In the genomic region with DNA sequence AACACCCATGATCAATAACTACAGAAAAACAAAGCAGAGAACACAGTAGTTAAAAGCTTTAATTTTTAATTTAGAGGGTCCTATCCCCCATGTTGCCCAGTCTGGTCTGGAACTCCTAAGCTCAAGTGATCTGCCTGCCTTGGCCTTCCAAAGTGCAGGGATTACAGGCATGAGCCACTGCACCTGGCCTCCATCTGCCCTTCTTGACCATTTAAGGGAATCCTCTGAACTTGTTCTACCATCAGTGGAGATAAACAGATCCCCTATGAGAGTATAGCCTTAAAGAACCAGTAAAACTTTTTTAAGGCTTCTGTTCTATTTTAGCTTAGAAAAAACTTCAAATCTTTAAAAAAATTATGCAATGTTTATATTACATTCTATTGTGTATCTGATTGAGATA, we compare ENCODE assay signal across 1 cellular context.
TF ChIP-seq lines count a peak whose summit lies in the region.

No MANE protein-coding gene starts in this region.

TF ChIP-seq in HepG2, 621 proteins besides CTCF, POLR2A, EP300 and RAD21 (continued from another document):
- TF ChIP-seq, protein P1, sequence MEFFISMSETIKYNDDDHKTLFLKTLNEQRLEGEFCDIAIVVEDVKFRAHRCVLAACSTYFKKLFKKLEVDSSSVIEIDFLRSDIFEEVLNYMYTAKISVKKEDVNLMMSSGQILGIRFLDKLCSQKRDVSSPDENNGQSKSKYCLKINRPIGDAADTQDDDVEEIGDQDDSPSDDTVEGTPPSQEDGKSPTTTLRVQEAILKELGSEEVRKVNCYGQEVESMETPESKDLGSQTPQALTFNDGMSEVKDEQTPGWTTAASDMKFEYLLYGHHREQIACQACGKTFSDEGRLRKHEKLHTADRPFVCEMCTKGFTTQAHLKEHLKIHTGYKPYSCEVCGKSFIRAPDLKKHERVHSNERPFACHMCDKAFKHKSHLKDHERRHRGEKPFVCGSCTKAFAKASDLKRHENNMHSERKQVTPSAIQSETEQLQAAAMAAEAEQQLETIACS (CRISPR knock-in tag; IDR thresholded peaks at IDR 0.05), result no peak
- peak; percentile 56; the same call in 1 of the 2 replicates for TF ChIP-seq SRF (IDR thresholded peaks at IDR 0.05; ENCODE audit: low read depth, low read length)
